ENCODE assay signal across 19 cellular contexts in genomic region chr2:85174943-85175342, GRCh38. TPM values are rescaled to one million over a fixed set of nuclear protein-coding genes. Genes with fewer than 3 reads are reported as not detected.
DNase-seq lines count a peak whose midpoint lies in the region; ATAC-seq, FAIRE-seq and TF ChIP-seq lines count a peak whose summit lies in the region.
"Had no signal": no experiment of that assay in that cellular context is flagged by ENCODE, and none has a peak within 500 bp of the region (broad histone marks: within the 10 kb centered on the region; RNA-seq: fewer than 3 reads in every experiment).

No MANE protein-coding gene starts in this region.

- peaks cover 82% of the 10 kb centered on the region for H4K20me1 ChIP-seq in IMR-90 (ENCODE audit: insufficient read depth, low read length)

- H3K27me3 ChIP-seq in IMR-90 (ENCODE audit: control insufficient read depth, insufficient read depth, low read length) (no peaks in the 10 kb centered on the region), ectodermal cell (ENCODE audit: control insufficient read depth, insufficient read depth, low read length, poor library complexity, severe bottlenecking) (no peaks in the 10 kb centered on the region), lower lobe of right lung (ENCODE audit: low read depth) (no peaks in the 10 kb centered on the region)
- H3K27me3 ChIP-seq: Peyer's patch, tibial artery had no signal

- TF ChIP-seq RAD21 in IMR-90 (IDR thresholded peaks at IDR 0.05; ENCODE audit: low read length) = no peak

- 0 out of 2 replicates have a peak overlapping the region, but pooled peaks have one; percentile 7 for H3K4ac ChIP-seq in IMR-90 (ENCODE audit: low read depth, low read length)

- peaks cover 29% of the 10 kb centered on the region for H3K36me3 Mint-ChIP-seq in nephron (ENCODE audit: low read depth)

- dilution Hi-C loops in IMR-90 (cut with HindIII; ENCODE audit: low sequenced_read_pairs, unreplicated experiment) = no loop called here

- FAIRE-seq in GM12891 (lab: Jason Lieb, UNC) = no peak
- no peak for FAIRE-seq in kidney (lab: Jason Lieb, UNC)
- FAIRE-seq: colon had no signal

- peak overlapping the region in 1 of 3 experiments; percentile 22 for H3K4me3 Mint-ChIP-seq in nephron
- H3K4me3 Mint-ChIP-seq: activated T-helper 17 cell treated with anti-CD3 and anti-CD28 coated beads, Interleukin-2, amount 50 U/mL, for 72 hours had no signal

- peaks cover 25% of the 10 kb centered on the region for H3K4me1 ChIP-seq in IMR-90 (ENCODE audit: control insufficient read depth, insufficient read depth, low read length)
- H3K4me1 ChIP-seq in ectodermal cell (ENCODE audit: control insufficient read depth, insufficient read depth, low read length) = peaks cover 40% of the 10 kb centered on the region
- H3K4me1 ChIP-seq in kidney (ENCODE audit: control insufficient read depth in 1 of 2, insufficient read depth in 1 of 2, low read depth in 1 of 2, low read length in 2 of 2) = peaks cover 11 to 16% of the 10 kb centered on the region in 2 donors
- peaks cover 42% of the 10 kb centered on the region for H3K4me1 ChIP-seq in lower lobe of right lung

- no peak overlapping the region for H2BK120ac ChIP-seq in IMR-90 (ENCODE audit: low read depth, low read length)

- no peak overlapping the region for H2BK5ac ChIP-seq in IMR-90 (ENCODE audit: low read depth, low read length, poor library complexity, severe bottlenecking)

- ATAC-seq in IMR-90 (ENCODE audit: low read depth) (no peak), lower lobe of right lung (no peak), SK-N-SH treated with all-trans-retinoic acid at 6 μM for 48 hours (no peak)
- ATAC-seq: activated T-helper 17 cell treated with anti-CD3 and anti-CD28 coated beads, Interleukin-2, amount 50 U/mL, for 72 hours had no signal

- H3K27ac Mint-ChIP-seq in nephron = peak overlapping the region; percentile 82 to 89 (median 84)
- H3K27ac Mint-ChIP-seq: activated T-helper 17 cell treated with anti-CD3 and anti-CD28 coated beads, Interleukin-2, amount 50 U/mL, for 72 hours had no signal

- no peak overlapping the region for H3K18ac ChIP-seq in IMR-90 (ENCODE audit: low read depth, low read length)

- TF ChIP-seq POLR2A in IMR-90 (IDR thresholded peaks at IDR 0.05; ENCODE audit: low read depth, low read length) (no peak), GM12891 (IDR thresholded peaks at IDR 0.05; ENCODE audit: low read depth, low read length) (no peak)

- DNase-seq in IMR-90 = no peak
- no peak for DNase-seq in GM12891 (ENCODE audit: insufficient read length, low spot score)
- no peak for DNase-seq in kidney
- DNase-seq in lower lobe of right lung = no peak
- DNase-seq: activated CD8-positive, alpha-beta memory T cell treated with anti-CD3 and anti-CD28 coated beads for 24 hours; Calu3; islet precursor cell; NCI-H524 treated with DMSO at 0.1 percent for 48 hours; stimulated activated CD4-positive, alpha-beta T cell treated with anti-CD3 and anti-CD28 coated beads, Interleukin-1b, Interleukin-23, amount 100 ng/mL, for 48 hours; stimulated activated CD8-positive, alpha-beta memory T cell treated with anti-CD3 and anti-CD28 coated beads, Interleukin-4, amount 100 ng/mL, for 48 hours; SW 1271 had no signal

- TF ChIP-seq CTCF in 22Rv1 (IDR thresholded peaks at IDR 0.05) (no peak), IMR-90 (conservative IDR thresholded peaks at IDR 0.05; ENCODE audit: low read depth, low read length) (no peak), nephron (IDR thresholded peaks at IDR 0.05; ENCODE audit: unreplicated experiment in 3 of 3) (no peak), kidney (IDR thresholded peaks at IDR 0.05; ENCODE audit: borderline replicate concordance, extremely low read depth, insufficient read depth) (no peak), lower lobe of right lung (IDR thresholded peaks at IDR 0.05) (no peak)

- H3K4me3 ChIP-seq in IMR-90 (ENCODE audit: insufficient read depth, low read depth, low read length) = no peak overlapping the region
- no peak overlapping the region for H3K4me3 ChIP-seq in ectodermal cell (ENCODE audit: insufficient read depth, low read depth, low read length)
- H3K4me3 ChIP-seq in kidney (ENCODE audit: low read length in 2 of 2) = no peak overlapping the region
- H3K4me3 ChIP-seq in lower lobe of right lung = no peak overlapping the region
- H3K4me3 ChIP-seq: Peyer's patch, tibial artery had no signal

- H4K5ac ChIP-seq in IMR-90 (ENCODE audit: low read depth, low read length) = no peak overlapping the region

- H2AK9ac ChIP-seq in IMR-90 (replicated peaks; ENCODE audit: low read depth, low read length, poor library complexity) = no peak overlapping the region

- 0 out of 3 replicates have a peak overlapping the region, but pooled peaks have one; percentile 7 for H2BK15ac ChIP-seq in IMR-90 (ENCODE audit: low read depth, low read length)

- no peak overlapping the region for H4K91ac ChIP-seq in IMR-90 (ENCODE audit: insufficient read depth, low read depth, low read length)

- no CpG with 5 or more reads among the region's 6 CpGs for WGBS in IMR-90 (ENCODE audit: extremely low coverage in 2 of 2, insufficient read length in 1 of 2), 2 experiments
- 87 to 92% methylated on average over 6 of the region's 6 CpGs for WGBS in ectodermal cell, 2 experiments

- no peak overlapping the region for H4K8ac ChIP-seq in IMR-90 (ENCODE audit: low read depth in 2 of 2, low read length in 2 of 2)

- H3K79me1 ChIP-seq in IMR-90 (ENCODE audit: low read depth in 1 of 2, low read length in 2 of 2) = peaks cover 36 to 91% of the 10 kb centered on the region in 2 experiments

- no peak overlapping the region for H3K4me2 ChIP-seq in IMR-90 (ENCODE audit: low read depth, low read length)

- H2AFZ ChIP-seq in IMR-90 (replicated peaks; ENCODE audit: low read length, poor library complexity) = no peak overlapping the region

- no TSS peak for BruUV-seq in IMR-90 (replicated peaks; lab: Mats Ljungman, UMichigan)

- H3K23ac ChIP-seq in IMR-90 (ENCODE audit: low read depth, low read length) = no peak overlapping the region

- H2BK20ac ChIP-seq in IMR-90 (ENCODE audit: low read depth, low read length) = 0 out of 2 replicates have a peak overlapping the region, but pooled peaks have one; percentile 54

- 0 out of 2 replicates have a peak, but pooled peaks cover 1% of the 10 kb centered on the region for H3K36me3 ChIP-seq in IMR-90 (ENCODE audit: control insufficient read depth, insufficient read depth, low read length)
- no peaks in the 10 kb centered on the region for H3K36me3 ChIP-seq in ectodermal cell (ENCODE audit: control insufficient read depth, insufficient read depth, low read length)
- no peaks in the 10 kb centered on the region for H3K36me3 ChIP-seq in kidney (ENCODE audit: control insufficient read depth in 1 of 2, insufficient read depth in 2 of 2, low read length in 2 of 2)
- H3K36me3 ChIP-seq in lower lobe of right lung = no peaks in the 10 kb centered on the region
- H3K36me3 ChIP-seq: Peyer's patch, tibial artery had no signal

- peak overlapping the region; percentile 56; the same call in 1 of the 2 replicates for H2AK5ac ChIP-seq in IMR-90 (ENCODE audit: low read depth, low read length)

- POLR2A ChIA-PET in IMR-90 (lab: Charles Lee; ENCODE audit: unreplicated experiment) = no interaction called here

- in situ Hi-C loops in IMR-90 (cut with MboI; ENCODE audit: low sequenced_read_pairs) = no loop called here

- no peaks in the 10 kb centered on the region for H3K9me3 Mint-ChIP-seq in nephron
- H3K9me3 Mint-ChIP-seq: activated T-helper 17 cell treated with anti-CD3 and anti-CD28 coated beads, Interleukin-2, amount 50 U/mL, for 72 hours had no signal

- no peak overlapping the region for H3K56ac ChIP-seq in IMR-90 (ENCODE audit: extremely low read depth, insufficient read depth, low read length)

- H3K9ac ChIP-seq in IMR-90 (ENCODE audit: low read depth, low read length) = no peak overlapping the region
- H3K9ac ChIP-seq in kidney (ENCODE audit: low read length in 2 of 2) = no peak overlapping the region

- H3K27me3 Mint-ChIP-seq in nephron (ENCODE audit: low read depth) = no peaks in the 10 kb centered on the region

- peaks cover 34% of the 10 kb centered on the region for H3K9me1 ChIP-seq in IMR-90 (ENCODE audit: insufficient read depth, low read length)

- no peak overlapping the region; the same call in 1 of the 2 replicates for H3K14ac ChIP-seq in IMR-90 (replicated peaks; ENCODE audit: low read depth, low read length)

- CTCF ChIA-PET in IMR-90 (lab: Yijun Ruan, JAX) = interaction anchor here (1.4 kb wide), 1 partner anchor 12 kb away, joined by 4 read pairs; no protein-coding TSS in a partner anchor

- H3K27ac ChIP-seq in 22Rv1 = 0 out of 2 replicates have a peak overlapping the region, but pooled peaks have one; percentile 29
- no peak overlapping the region for H3K27ac ChIP-seq in IMR-90 (ENCODE audit: insufficient read depth, low read length)
- H3K27ac ChIP-seq in ectodermal cell (ENCODE audit: insufficient read depth, low read depth, low read length, poor library complexity, severe bottlenecking) = peak overlapping the region; percentile 52
- no peak overlapping the region for H3K27ac ChIP-seq in kidney (ENCODE audit: low read depth in 2 of 2, low read length in 2 of 2)
- no peak overlapping the region for H3K27ac ChIP-seq in lower lobe of right lung
- H3K27ac ChIP-seq: Peyer's patch, tibial artery had no signal

- intact Hi-C loops in IMR-90 (cut with micrococcal nuclease) = no loop called here
- intact Hi-C loops in kidney (cut with DNase I) = no loop called here
- intact Hi-C loops in lower lobe of right lung (cut with DNase I) = no loop called here

- H3K9me3 ChIP-seq in IMR-90 (ENCODE audit: control insufficient read depth, insufficient read depth, low read length) (0 out of 2 replicates have a peak, but pooled peaks cover 2% of the 10 kb centered on the region), ectodermal cell (ENCODE audit: control insufficient read depth, low read length) (no peaks in the 10 kb centered on the region), kidney (ENCODE audit: control insufficient read depth in 1 of 2, low read length in 2 of 2) (no peaks in the 10 kb centered on the region), lower lobe of right lung (no peaks in the 10 kb centered on the region)
- H3K9me3 ChIP-seq: tibial artery had no signal

- peaks cover 61% of the 10 kb centered on the region for H3K4me1 Mint-ChIP-seq in nephron
- H3K4me1 Mint-ChIP-seq: activated T-helper 17 cell treated with anti-CD3 and anti-CD28 coated beads, Interleukin-2, amount 50 U/mL, for 72 hours had no signal

TF ChIP-seq in GM12891, 5 proteins besides CTCF, POLR2A, EP300 and RAD21 (continues in another document):
- no peak for TF ChIP-seq POLR2AphosphoS5 (IDR thresholded peaks at IDR 0.05; ENCODE audit: low read depth, low read length)

RNA-seq across cellular contexts. Expression of gene TCF7L1, which starts 41.8 kb away (rescaled TPM):
- total RNA-seq in IMR-90 (2012; rRNA removed) (0.72 and 1.1 TPM in 2 replicates), kidney (12.5 TPM), lower lobe of right lung (17.1 TPM)
- polyA plus RNA-seq in IMR-90 (2012; rRNA removed) (9.5 and 11.1 TPM in 2 replicates), kidney (ENCODE audit: insufficient read depth, low read depth, low replicate concordance) (10.2 TPM)
- 12.0 and 13.9 TPM in 2 replicates for polyA plus RNA-seq in IMR-90 (2012; cell fraction: cytosol; rRNA removed)
- polyA plus RNA-seq in IMR-90 (2012; cell fraction: nucleus; rRNA removed; ENCODE audit: low replicate concordance) = 26.5 and 34.3 TPM in 2 replicates
- 43.1 TPM for polyA plus RNA-seq in ectodermal cell (2013, experiment 1 of 4)
- 40.4 TPM for polyA plus RNA-seq in ectodermal cell (2013, experiment 2 of 4)
- polyA plus RNA-seq in ectodermal cell (2013, experiment 3 of 4) = 33.8 TPM
- 38.1 TPM for polyA plus RNA-seq in ectodermal cell (2013, experiment 4 of 4)
- not detected for polyA plus RNA-seq in GM12891 (2012; ENCODE audit: low read depth, missing spikeins)
- total RNA-seq: activated T-helper 17 cell treated with anti-CD3 and anti-CD28 coated beads, Interleukin-2, amount 50 U/mL, for 72 hours had no signal

Comparison
In these comparisons a context has a peak if more than half of its experiments do, and no peak if none do; other contexts are left out.
1. H3K27ac ChIP-seq: peak in 22Rv1 (single experiment) and ectodermal cell (single experiment); none in IMR-90 (single experiment), kidney (0 of 2) and lower lobe of right lung (single experiment).